ENCODE assay signal across 8 cellular contexts in genomic region chr11:75873417-75874148, GRCh38. TPM values are rescaled to one million over a fixed set of nuclear protein-coding genes. Genes with fewer than 3 reads are reported as not detected.
DNase-seq lines count a peak whose midpoint lies in the region; ATAC-seq and TF ChIP-seq lines count a peak whose summit lies in the region.

No MANE protein-coding gene starts in this region.

- POLR2A ChIA-PET in A673 (lab: Charles Lee; ENCODE audit: low non-redundant PET) = no interaction called here

- no peaks in the 10 kb centered on the region for H3K9me3 ChIP-seq in hepatocyte (ENCODE audit: low read depth)
- no peaks in the 10 kb centered on the region for H3K9me3 ChIP-seq in gastrocnemius medialis
- no peaks in the 10 kb centered on the region for H3K9me3 ChIP-seq in A673 (ENCODE audit: low read depth, low read length, poor library complexity, severe bottlenecking)

- peak overlapping the region; percentile 7 for H3K27ac ChIP-seq in hepatocyte
- no peak overlapping the region for H3K27ac ChIP-seq in gastrocnemius medialis
- H3K27ac ChIP-seq in A673 (ENCODE audit: low read depth, low read length, poor library complexity, severe bottlenecking) = no peak overlapping the region

- TF ChIP-seq POLR2A in gastrocnemius medialis (IDR thresholded peaks at IDR 0.05) = no peak

- peak overlapping the region; percentile 32 for H3K4me2 ChIP-seq in hepatocyte

- CTCF ChIA-PET in A673 (lab: Charles Lee) = interaction anchor here (0.5 kb wide), 1 partner anchor 169 kb away, joined by 6 read pairs; no protein-coding TSS in a partner anchor

- no peak overlapping the region for H3K4me3 ChIP-seq in hepatocyte
- no peak overlapping the region for H3K4me3 ChIP-seq in gastrocnemius medialis
- H3K4me3 ChIP-seq in A673 (ENCODE audit: low read depth, low read length, poor library complexity, severe bottlenecking) = no peak overlapping the region

- H2AFZ ChIP-seq in hepatocyte = no peak overlapping the region

- H3K27me3 ChIP-seq in hepatocyte (no peaks in the 10 kb centered on the region), gastrocnemius medialis (no peaks in the 10 kb centered on the region), A673 (replicated peaks; ENCODE audit: insufficient read depth, low read depth, low read length, poor library complexity) (no peaks in the 10 kb centered on the region)

- H4K20me1 ChIP-seq in hepatocyte (ENCODE audit: insufficient read depth, poor library complexity, severe bottlenecking) = no peaks in the 10 kb centered on the region

- H3K4me1 ChIP-seq in hepatocyte (ENCODE audit: insufficient read depth) (peaks cover 14% of the 10 kb centered on the region), gastrocnemius medialis (peaks cover 5 to 12% of the 10 kb centered on the region in 2 donors), A673 (ENCODE audit: insufficient read depth, low read length, poor library complexity, severe bottlenecking) (no peaks in the 10 kb centered on the region)

- H3K79me2 ChIP-seq in hepatocyte = peaks cover 23% of the 10 kb centered on the region

- intact Hi-C loops in gastrocnemius medialis (cut with DNase I; ENCODE audit: low total_unique reads) = no loop called here
- intact Hi-C loops in A673 (cut with micrococcal nuclease; ENCODE audit: unreplicated experiment) = no loop called here

- 55% methylated on average over 8 of the region's 8 CpGs for WGBS in hepatocyte (ENCODE audit: low lambda C conversion rate, missing lambda C conversion rate)

- peak; percentile 80 for DNase-seq in KG1 (lab: John Stamatoyannopoulos, UW)
- DNase-seq in hepatocyte (ENCODE audit: low spot score) = no peak
- DNase-seq in gastrocnemius medialis = no peak
- DNase-seq in DMS53 treated with DMSO at 0.1 percent for 48 hours (lab: John Stamatoyannopoulos, UW; ENCODE audit: unreplicated experiment) = no peak
- no peak for DNase-seq in A673 (ENCODE audit: low spot score)
- no peak for DNase-seq in islet precursor cell

- in situ Hi-C loops in gastrocnemius medialis (cut with MboI; ENCODE audit: low sequenced_read_pairs in 4 of 4) = no loop called here

- TF ChIP-seq CTCF in hepatocyte (IDR thresholded peaks at IDR 0.05; ENCODE audit: poor library complexity) (no peak), gastrocnemius medialis (IDR thresholded peaks at IDR 0.05 in 4 of 5, conservative IDR thresholded peaks at IDR 0.05 in 1 of 5) (no peak), A673 (conservative IDR thresholded peaks at IDR 0.05; ENCODE audit: low read depth, low read length) (no peak)

- ATAC-seq in GM18508 (IDR thresholded peaks at IDR 0.05; ENCODE audit: insufficient read depth, unreplicated experiment) = peak; percentile 48
- peak; percentile 81 for ATAC-seq in GM21619 (IDR thresholded peaks at IDR 0.05; ENCODE audit: unreplicated experiment)
- no peak for ATAC-seq in gastrocnemius medialis

- no peaks in the 10 kb centered on the region for H3K9me2 ChIP-seq in hepatocyte (replicated peaks; ENCODE audit: insufficient read depth)

- no peaks in the 10 kb centered on the region for H3K36me3 ChIP-seq in hepatocyte (replicated peaks; ENCODE audit: insufficient read depth, low read depth)
- H3K36me3 ChIP-seq in gastrocnemius medialis = no peaks in the 10 kb centered on the region
- H3K36me3 ChIP-seq in A673 (ENCODE audit: insufficient read depth, low read length, poor library complexity, severe bottlenecking) = no peaks in the 10 kb centered on the region

- no TSS peak for BruUV-seq in A673 (replicated peaks; lab: Mats Ljungman, UMichigan)

RNA-seq across cellular contexts. Expression of gene UVRAG, which starts 58.6 kb away (rescaled TPM):
- total RNA-seq in hepatocyte = 25.2 and 36.5 TPM in 2 replicates
- polyA plus RNA-seq in hepatocyte = 15.3 and 21.1 TPM in 2 replicates
- total RNA-seq in gastrocnemius medialis = 10 to 100 TPM; 16.6 to 22.1 (median 19.3) TPM
- 19.6 and 21.1 TPM in 2 replicates for total RNA-seq in A673 (2021)

Comparison
In these comparisons a context has a peak if more than half of its experiments do, and no peak if none do; other contexts are left out.
1. ATAC-seq: peak in GM18508 (single experiment) and GM21619 (single experiment); none in gastrocnemius medialis (0 of 2).